In genomic region chr19:56118666-56119584, GRCh38 we compare ENCODE assay signal across 1 cellular context.
TF ChIP-seq lines count a peak whose summit lies in the region.

No MANE protein-coding gene starts in this region.

TF ChIP-seq in K562, 482 proteins besides CTCF, POLR2A, EP300 and RAD21:
- TF ChIP-seq NR4A1 (CRISPR knock-in tag; IDR thresholded peaks at IDR 0.05) (no peak), NR4A1 (tag; IDR thresholded peaks at IDR 0.05) (no peak), RREB1 (CRISPR knock-in tag; IDR thresholded peaks at IDR 0.05) (no peak), ESRRA (IDR thresholded peaks at IDR 0.05; ENCODE audit: borderline replicate concordance, low read depth) (peak; percentile 65), KDM5B (IDR thresholded peaks at IDR 0.05; ENCODE audit: insufficient replicate concordance, low read depth, low read length) (peak; percentile 26), SPI1 (IDR thresholded peaks at IDR 0.05; ENCODE audit: borderline replicate concordance, low read depth, low read length) (peak; percentile 83)
